Comparison of ENCODE assay signal across 8 cellular contexts in genomic region chr1:156859523-156860112, GRCh38. TPM values are rescaled to one million over a fixed set of nuclear protein-coding genes. Genes with fewer than 3 reads are reported as not detected.
DNase-seq lines count a peak whose midpoint lies in the region; ATAC-seq, FAIRE-seq and TF ChIP-seq lines count a peak whose summit lies in the region.

No MANE protein-coding gene starts in this region.

- no peak for TF ChIP-seq POLR2A in K562 (conservative IDR thresholded peaks at IDR 0.05)

- H3K27me3 ChIP-seq in MM.1S (replicated peaks; ENCODE audit: insufficient read depth, low read length) (peaks cover 76% of the 10 kb centered on the region), K562 (ENCODE audit: control insufficient read depth in 2 of 2, insufficient read depth in 2 of 2, low read length in 2 of 2) (no peaks in the 10 kb centered on the region), tibial artery (peaks cover 0 to 82% of the 10 kb centered on the region in 2 donors)

- in situ Hi-C loops in K562 (cut with MboI), result loop anchor here (5.0 kb wide), 2 partner anchors 57 to 132 kb away; partner anchors contain the start of genes ISG20L2 and METTL25B

- no TSS peak for BruUV-seq in K562 (replicated peaks; lab: Mats Ljungman, UMichigan)

- POLR2A ChIA-PET in K562 (lab: Yijun Ruan, JAX), result interaction anchor here (0.5 to 2.3 kb wide), 18 partner anchors 9 to 507 kb away, joined by 3 to 17 read pairs (median 4); partner anchors contain the start of genes HDGF, ISG20L2 and METTL25B

- H3K4me2 ChIP-seq in MM.1S (ENCODE audit: low read depth, low read length) (peak overlapping the region; percentile 90), K562 (ENCODE audit: insufficient read depth, low read length) (peak overlapping the region; percentile 90)

- H3K9me3 ChIP-seq in MM.1S (replicated peaks; ENCODE audit: insufficient read depth, low read length), result no peaks in the 10 kb centered on the region
- no peaks in the 10 kb centered on the region for H3K9me3 ChIP-seq in K562 (replicated peaks; ENCODE audit: control insufficient read depth, insufficient read depth, low read depth, low read length)
- no peaks in the 10 kb centered on the region for H3K9me3 ChIP-seq in tibial artery

- intact Hi-C loops in K562 (cut with micrococcal nuclease) (loop anchor here (1.0 to 5.0 kb wide), 5 partner anchors 20 to 172 kb away; no protein-coding TSS in a partner anchor), left colon (cut with DNase I, micrococcal nuclease) (loop anchor here in 1 of 2 donors (10.0 kb wide), 1 partner anchor 65 kb away; no protein-coding TSS in a partner anchor), tibial artery (cut with DNase I; ENCODE audit: low total_unique reads) (no loop called here)

- WGBS in K562 (ENCODE audit: insufficient coverage, low coverage, missing lambda C conversion rate), result 15% methylated on average over 27 of the region's 33 CpGs

- H3K9ac ChIP-seq in MM.1S (ENCODE audit: low read length), result no peak overlapping the region
- peak overlapping the region; percentile 30 to 78; a peak in 3 of 4 replicates for H3K9ac ChIP-seq in K562 (ENCODE audit: insufficient read depth in 1 of 2, low read depth in 2 of 2, low read length in 2 of 2)

- CTCF ChIA-PET in K562 (lab: Yijun Ruan, JAX; ENCODE audit: low intra/inter-chr PET ratio), result interaction anchor here (1.6 to 3.3 kb wide), 5 partner anchors 21 to 171 kb away, joined by 5 to 31 read pairs (median 18); no protein-coding TSS in a partner anchor

- no peak for TF ChIP-seq EP300 in K562 (IDR thresholded peaks at IDR 0.05; ENCODE audit: low read length)

- H3K4me3 ChIP-seq in MM.1S (ENCODE audit: low read length), result peak overlapping the region; percentile 39
- H3K4me3 ChIP-seq in K562, result peak overlapping the region; percentile 34
- peak overlapping the region; percentile 10 to 30 for H3K4me3 ChIP-seq in tibial artery

- H4K20me1 ChIP-seq in MM.1S (ENCODE audit: insufficient read depth, low read length) (no peaks in the 10 kb centered on the region), K562 (replicated peaks; ENCODE audit: control insufficient read depth, insufficient read depth, low read length) (no peaks in the 10 kb centered on the region)

- DNase-seq in ELF-1 (ENCODE audit: low read depth, low spot score) (peak; percentile 62), MM.1S (no peak), K562 (ENCODE audit: extremely low read depth in 1 of 4, low spot score in 3 of 4) (no peak), left colon (peak in 1 of 2 donors; percentile 14), tibial artery (no peak), NCI-H2029 (lab: John Stamatoyannopoulos, UW) (no peak), NCI-H2196 treated with DMSO at 0.1 percent for 48 hours (lab: John Stamatoyannopoulos, UW; ENCODE audit: unreplicated experiment) (no peak), SIG-M5 treated with dmso at 0.1 percent for 504 hours (lab: John Stamatoyannopoulos, UW; ENCODE audit: unreplicated experiment) (no peak)

- TF ChIP-seq RAD21 in K562 (CRISPR knock-in tag; conservative IDR thresholded peaks at IDR 0.05 in 1 of 2, IDR thresholded peaks at IDR 0.05 in 1 of 2), result no peak

- H3K9me2 ChIP-seq in MM.1S (replicated peaks; ENCODE audit: insufficient read depth, low read length), result no peaks in the 10 kb centered on the region

- ATAC-seq in K562 (peak; percentile 41), left colon (peak; percentile 29)

- no peaks in the 10 kb centered on the region for H3F3A ChIP-seq in MM.1S (ENCODE audit: insufficient read depth, low read length)

- peaks cover 24% of the 10 kb centered on the region for H3K4me1 ChIP-seq in MM.1S (ENCODE audit: low read length)
- peaks cover 70 to 76% of the 10 kb centered on the region in 2 experiments for H3K4me1 ChIP-seq in K562 (replicated peaks in 1 of 2; ENCODE audit: control insufficient read depth in 2 of 2, insufficient read depth in 2 of 2, low read length in 2 of 2)
- peaks cover 0 to 27% (median 25%) of the 10 kb centered on the region in 4 donors for H3K4me1 ChIP-seq in tibial artery

- peak overlapping the region; percentile 28 for H2AFZ ChIP-seq in MM.1S (ENCODE audit: low read length)
- H2AFZ ChIP-seq in K562 (ENCODE audit: low read depth, low read length), result peak overlapping the region; percentile 86

- no peaks in the 10 kb centered on the region for H3K9me1 ChIP-seq in K562 (ENCODE audit: control insufficient read depth, insufficient read depth, low read length)

- H3K79me2 ChIP-seq in MM.1S (ENCODE audit: low read length), result no peaks in the 10 kb centered on the region
- peaks cover 27% of the 10 kb centered on the region; the same call in 2 of the 3 replicates for H3K79me2 ChIP-seq in K562 (ENCODE audit: control insufficient read depth, insufficient read depth, low read length)

- no peak for TF ChIP-seq CTCF in MM.1S (IDR thresholded peaks at IDR 0.05; ENCODE audit: low read length)
- no peak for TF ChIP-seq CTCF in K562 (IDR thresholded peaks at IDR 0.05 in 2 of 3, conservative IDR thresholded peaks at IDR 0.05 in 1 of 3; ENCODE audit: insufficient read depth in 2 of 3, low read depth in 1 of 3, low read length in 3 of 3)
- TF ChIP-seq CTCF in tibial artery (IDR thresholded peaks at IDR 0.05), result no peak

- FAIRE-seq in K562 (lab: Jason Lieb, UNC), result no peak

- H3K36me3 ChIP-seq in MM.1S (replicated peaks; ENCODE audit: insufficient read depth, low read length) (no peaks in the 10 kb centered on the region), K562 (ENCODE audit: control insufficient read depth, insufficient read depth, low read length) (no peaks in the 10 kb centered on the region), tibial artery (no peaks in the 10 kb centered on the region)

- H3K27ac ChIP-seq in MM.1S (ENCODE audit: low read length) (no peak overlapping the region), K562 (ENCODE audit: extremely low read depth, low read depth, low read length) (no peak overlapping the region), tibial artery (no peak overlapping the region)

RNA-seq across cellular contexts. Expression of gene INSRR, which starts 0.7 kb away (rescaled TPM):
- 0.14 and 1.6 TPM in 2 replicates for total RNA-seq in K562 (2011; cell fraction: chromatin; rRNA removed; ENCODE audit: low replicate concordance)
- total RNA-seq in K562 (2011; cell fraction: nucleolus; rRNA removed), result 0.66 and 0.67 TPM in 2 replicates
- total RNA-seq in K562 (2011; cell fraction: nucleoplasm; rRNA removed), result 0.44 and 0.46 TPM in 2 replicates
- total RNA-seq in K562 (2014; rRNA removed) (0.08 TPM in 1 of 2 replicates, not detected in the other), K562 (2014; rRNA removed; fragmentation: Illumina TruSeq; extraction: Trizol) (0.04 TPM in 1 of 2 replicates, not detected in the other), K562 (2015; rRNA removed; fragmentation: Illumina TruSeq; extraction: Trizol) (0.04 and 0.07 TPM in 2 replicates), K562 (2021) (0.18 TPM in 2 replicates), left colon (not detected)
- polyA plus RNA-seq in K562 (2011; rRNA removed) (0.06 and 0.07 TPM in 2 replicates), K562 (2014; fragmentation: Illumina TruSeq; extraction: Trizol) (0.03 and 0.06 TPM in 2 replicates), K562 (2014; fragmentation: Nextera tagmentation; extraction: Ambion mirVana) (not detected), K562 (2014; rRNA removed) (0.07 and 0.12 TPM in 2 replicates)
- 0.04 and 0.16 TPM in 2 replicates for polyA plus RNA-seq in K562 (2011; cell fraction: cytosol; rRNA removed)
- 0.44 and 1.7 TPM in 2 replicates for polyA plus RNA-seq in K562 (2011; cell fraction: nucleus; rRNA removed)
- polyA plus RNA-seq in K562 (2012), result 0.25 and 0.83 TPM in 2 replicates
- 0.09 and 0.21 TPM in 2 replicates for polyA minus RNA-seq in K562 (2011; rRNA and poly(A)+ RNA removed)
- not detected in 2 replicates for polyA minus RNA-seq in K562 (2011; cell fraction: cytosol; rRNA and poly(A)+ RNA removed)
- polyA minus RNA-seq in K562 (2011; cell fraction: nucleus; rRNA and poly(A)+ RNA removed), result 0.33 and 0.81 TPM in 2 replicates

RNA-seq across cellular contexts. Expression of gene NTRK1, which starts 1.0 kb away (rescaled TPM):
- 54.2 and 208 TPM in 2 replicates for total RNA-seq in K562 (2011; cell fraction: chromatin; rRNA removed; ENCODE audit: low replicate concordance)
- 116 and 182 TPM in 2 replicates for total RNA-seq in K562 (2011; cell fraction: nucleolus; rRNA removed)
- total RNA-seq in K562 (2011; cell fraction: nucleoplasm; rRNA removed), result 78.5 and 79.4 TPM in 2 replicates
- 22.4 and 23.1 TPM in 2 replicates for total RNA-seq in K562 (2014; rRNA removed)
- total RNA-seq in K562 (2014; rRNA removed; fragmentation: Illumina TruSeq; extraction: Trizol), result 3.3 and 4.8 TPM in 2 replicates
- total RNA-seq in K562 (2015; rRNA removed; fragmentation: Illumina TruSeq; extraction: Trizol), result 4.0 and 4.2 TPM in 2 replicates
- 28.0 and 30.0 TPM in 2 replicates for total RNA-seq in K562 (2021)
- 18.2 and 21.5 TPM in 2 replicates for polyA plus RNA-seq in K562 (2011; rRNA removed)
- 16.8 and 66.3 TPM in 2 replicates for polyA plus RNA-seq in K562 (2011; cell fraction: cytosol; rRNA removed)
- polyA plus RNA-seq in K562 (2011; cell fraction: nucleus; rRNA removed), result 93.6 and 258 TPM in 2 replicates
- 23.1 and 95.0 TPM in 2 replicates for polyA plus RNA-seq in K562 (2012)
- 7.9 and 16.1 TPM in 2 replicates for polyA plus RNA-seq in K562 (2014; fragmentation: Illumina TruSeq; extraction: Trizol)
- polyA plus RNA-seq in K562 (2014; fragmentation: Nextera tagmentation; extraction: Ambion mirVana), result 1 to 10 TPM in 1 of 2 experiments, under 1 TPM in 1; 0.46 to 2.3 TPM
- 23.3 and 26.2 TPM in 2 replicates for polyA plus RNA-seq in K562 (2014; rRNA removed)
- 5.4 and 15.6 TPM in 2 replicates for polyA minus RNA-seq in K562 (2011; rRNA and poly(A)+ RNA removed)
- polyA minus RNA-seq in K562 (2011; cell fraction: cytosol; rRNA and poly(A)+ RNA removed), result 13.1 and 24.5 TPM in 2 replicates
- 19.4 and 42.9 TPM in 2 replicates for polyA minus RNA-seq in K562 (2011; cell fraction: nucleus; rRNA and poly(A)+ RNA removed)
- under 1 TPM in 1 of 2 donors, not detected in 1; 0.95 TPM for total RNA-seq in left colon

RNA-seq across cellular contexts. Expression of gene PEAR1, which starts 33.9 kb away (rescaled TPM):
- 6.2 and 13.8 TPM in 2 replicates for total RNA-seq in K562 (2011; cell fraction: chromatin; rRNA removed; ENCODE audit: low replicate concordance)
- 11.7 and 12.5 TPM in 2 replicates for total RNA-seq in K562 (2011; cell fraction: nucleolus; rRNA removed)
- total RNA-seq in K562 (2011; cell fraction: nucleoplasm; rRNA removed), result 6.5 and 7.2 TPM in 2 replicates
- total RNA-seq in K562 (2014; rRNA removed) (6.4 and 12.7 TPM in 2 replicates), K562 (2014; rRNA removed; fragmentation: Illumina TruSeq; extraction: Trizol) (2.5 and 2.6 TPM in 2 replicates), K562 (2015; rRNA removed; fragmentation: Illumina TruSeq; extraction: Trizol) (5.9 and 6.0 TPM in 2 replicates), K562 (2021) (5.2 and 6.1 TPM in 2 replicates), left colon (1 to 10 TPM; 2.0 to 2.9 TPM)
- polyA plus RNA-seq in K562 (2011; rRNA removed) (13.9 and 16.6 TPM in 2 replicates), K562 (2014; fragmentation: Illumina TruSeq; extraction: Trizol) (6.8 and 9.8 TPM in 2 replicates), K562 (2014; fragmentation: Nextera tagmentation; extraction: Ambion mirVana) (1 to 10 TPM in 1 of 2 experiments, under 1 TPM in 1; 0.87 to 1.1 TPM), K562 (2014; rRNA removed) (7.0 and 9.1 TPM in 2 replicates)
- 17.4 and 33.0 TPM in 2 replicates for polyA plus RNA-seq in K562 (2011; cell fraction: cytosol; rRNA removed)
- polyA plus RNA-seq in K562 (2011; cell fraction: nucleus; rRNA removed), result 30.0 and 34.3 TPM in 2 replicates
- 5.5 and 7.2 TPM in 2 replicates for polyA plus RNA-seq in K562 (2012)
- 6.3 and 7.1 TPM in 2 replicates for polyA minus RNA-seq in K562 (2011; rRNA and poly(A)+ RNA removed)
- 7.3 and 8.2 TPM in 2 replicates for polyA minus RNA-seq in K562 (2011; cell fraction: cytosol; rRNA and poly(A)+ RNA removed)
- polyA minus RNA-seq in K562 (2011; cell fraction: nucleus; rRNA and poly(A)+ RNA removed), result 6.3 and 12.1 TPM in 2 replicates

RNA-seq across cellular contexts. Expression of gene SH2D2A, which starts 43.0 kb away (rescaled TPM):
- 15.3 and 26.9 TPM in 2 replicates for total RNA-seq in K562 (2011; cell fraction: chromatin; rRNA removed; ENCODE audit: low replicate concordance)
- 16.2 and 18.2 TPM in 2 replicates for total RNA-seq in K562 (2011; cell fraction: nucleolus; rRNA removed)
- 20.7 and 27.8 TPM in 2 replicates for total RNA-seq in K562 (2011; cell fraction: nucleoplasm; rRNA removed)
- 27.7 and 36.0 TPM in 2 replicates for total RNA-seq in K562 (2014; rRNA removed)
- total RNA-seq in K562 (2014; rRNA removed; fragmentation: Illumina TruSeq; extraction: Trizol), result 4.8 and 6.9 TPM in 2 replicates
- 6.3 and 8.4 TPM in 2 replicates for total RNA-seq in K562 (2015; rRNA removed; fragmentation: Illumina TruSeq; extraction: Trizol)
- total RNA-seq in K562 (2021), result 33.6 TPM in 2 replicates
- polyA plus RNA-seq in K562 (2011; rRNA removed), result 5.7 and 9.7 TPM in 2 replicates
- 12.6 and 29.0 TPM in 2 replicates for polyA plus RNA-seq in K562 (2011; cell fraction: cytosol; rRNA removed)
- 10.6 and 25.9 TPM in 2 replicates for polyA plus RNA-seq in K562 (2011; cell fraction: nucleus; rRNA removed)
- 30.7 and 34.5 TPM in 2 replicates for polyA plus RNA-seq in K562 (2012)
- polyA plus RNA-seq in K562 (2014; fragmentation: Illumina TruSeq; extraction: Trizol), result 20.0 and 21.2 TPM in 2 replicates
- polyA plus RNA-seq in K562 (2014; fragmentation: Nextera tagmentation; extraction: Ambion mirVana), result 1 to 10 TPM in 1 of 2 experiments, under 1 TPM in 1; 0.89 to 1.1 TPM
- polyA plus RNA-seq in K562 (2014; rRNA removed), result 20.8 and 21.4 TPM in 2 replicates
- 2.2 and 4.8 TPM in 2 replicates for polyA minus RNA-seq in K562 (2011; rRNA and poly(A)+ RNA removed)
- polyA minus RNA-seq in K562 (2011; cell fraction: cytosol; rRNA and poly(A)+ RNA removed), result 11.6 and 16.2 TPM in 2 replicates
- polyA minus RNA-seq in K562 (2011; cell fraction: nucleus; rRNA and poly(A)+ RNA removed), result 10.4 and 13.3 TPM in 2 replicates
- 1 to 10 TPM; 1.4 to 2.4 TPM for total RNA-seq in left colon
